Comparison of ENCODE assay signal across 12 cellular contexts in the genomic region with DNA sequence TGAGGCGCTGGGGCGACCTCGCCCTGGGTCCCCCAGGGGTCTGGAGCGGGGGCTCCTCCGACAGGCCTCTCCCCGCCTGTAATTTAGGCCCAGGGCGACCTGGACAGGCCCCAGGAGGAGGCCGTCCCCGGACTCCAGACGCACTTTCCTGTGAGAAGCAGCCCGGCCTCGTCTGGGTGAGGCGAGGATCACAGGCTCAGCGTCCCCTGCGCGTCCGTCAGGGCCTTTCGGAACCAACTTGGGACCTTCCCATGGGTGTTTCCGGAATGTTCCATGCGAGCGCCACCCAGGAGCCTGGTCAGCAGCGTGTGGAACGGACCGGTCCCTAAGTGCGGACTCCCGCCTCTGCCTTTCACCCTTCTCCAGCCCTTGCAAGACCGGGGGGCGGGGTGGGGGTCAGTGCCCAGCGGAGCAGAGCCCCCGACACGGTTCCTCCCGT. TPM values are rescaled to one million over a fixed set of nuclear protein-coding genes. Genes with fewer than 3 reads are reported as not detected.
DNase-seq lines count a peak whose midpoint lies in the region; ATAC-seq and TF ChIP-seq lines count a peak whose summit lies in the region.
"Had no signal": no experiment of that assay in that cellular context is flagged by ENCODE, and none has a peak within 500 bp of the region (broad histone marks: within the 10 kb centered on the region; RNA-seq: fewer than 3 reads in every experiment).

No MANE protein-coding gene starts in this region.

- peaks cover 12% of the 10 kb centered on the region; the same call in 1 of the 2 replicates for H3K27me3 ChIP-seq in ACC112 (ENCODE audit: insufficient read depth, low read length)
- H3K27me3 ChIP-seq in PC-3 (ENCODE audit: low read length) = no peaks in the 10 kb centered on the region
- peaks cover 51% of the 10 kb centered on the region for H3K27me3 ChIP-seq in left ventricle myocardium inferior (ENCODE audit: low read depth)

- BruUV-seq in PC-3 (replicated peaks; lab: Mats Ljungman, UMichigan) = TSS peak; percentile 26

- H3F3A ChIP-seq in PC-3 (ENCODE audit: low read length, unreplicated experiment) = no peaks in the 10 kb centered on the region

- H3K79me2 ChIP-seq in ACC112 (ENCODE audit: control insufficient read depth, insufficient read depth, low read length, unreplicated experiment) (no peaks in the 10 kb centered on the region), PC-3 (ENCODE audit: low read length) (peaks cover 9% of the 10 kb centered on the region)

- peak overlapping the region; percentile 41 for H3K4me3 Mint-ChIP-seq in progenitor cell of endocrine pancreas (ENCODE audit: low read depth)

- H3K9me3 ChIP-seq in PC-3 (ENCODE audit: low read length) (no peaks in the 10 kb centered on the region), left ventricle myocardium inferior (replicated peaks) (no peaks in the 10 kb centered on the region)

- H3K4me1 Mint-ChIP-seq in progenitor cell of endocrine pancreas (ENCODE audit: low read depth) = peaks cover 3% of the 10 kb centered on the region

- H3K36me3 Mint-ChIP-seq in progenitor cell of endocrine pancreas (ENCODE audit: insufficient read depth) = no peaks in the 10 kb centered on the region

- ATAC-seq in PC-3 (no peak), GM21526 (IDR thresholded peaks at IDR 0.05; ENCODE audit: low FRiP score, unreplicated experiment) (no peak), HG02970 (IDR thresholded peaks at IDR 0.05; ENCODE audit: low FRiP score, unreplicated experiment) (no peak)

- H3K36me3 ChIP-seq in ACC112 (ENCODE audit: insufficient read depth, low read length) = no peaks in the 10 kb centered on the region
- H3K36me3 ChIP-seq in PC-3 (ENCODE audit: low read depth, low read length) = no peaks in the 10 kb centered on the region
- no peaks in the 10 kb centered on the region for H3K36me3 ChIP-seq in left ventricle myocardium inferior

- no peak overlapping the region for H3K9ac ChIP-seq in PC-3 (ENCODE audit: low read length)

- H3K4me1 ChIP-seq in ACC112 (ENCODE audit: control insufficient read depth, insufficient read depth, low read length, unreplicated experiment) (no peaks in the 10 kb centered on the region), PC-3 (ENCODE audit: insufficient read depth, low read length) (0 out of 2 replicates have a peak, but pooled peaks cover 4% of the 10 kb centered on the region), left ventricle myocardium inferior (peaks cover 13% of the 10 kb centered on the region)

- H3K4me3 ChIP-seq in ACC112 (ENCODE audit: low read depth, low read length) (peak overlapping the region; percentile 71; the same call in 1 of the 2 replicates), PC-3 (ENCODE audit: low read length) (no peak overlapping the region; the same call in 1 of the 2 replicates), left ventricle myocardium inferior (peak overlapping the region; percentile 69)

- CTCF ChIA-PET in PC-3 (lab: Charles Lee) = no interaction called here

- H3K9me3 Mint-ChIP-seq in progenitor cell of endocrine pancreas (ENCODE audit: low read depth) = no peaks in the 10 kb centered on the region

- POLR2A ChIA-PET in PC-3 (lab: Charles Lee; ENCODE audit: unreplicated experiment) = interaction anchor here (0.7 kb wide), 1 partner anchor 36 kb away, joined by 5 read pairs; no protein-coding TSS in a partner anchor

- H4K20me1 ChIP-seq in PC-3 (ENCODE audit: low read length) = no peaks in the 10 kb centered on the region

- intact Hi-C loops in PC-3 (cut with micrococcal nuclease) = no loop called here
- intact Hi-C loops in left ventricle myocardium inferior (cut with micrococcal nuclease) = no loop called here

- no peaks in the 10 kb centered on the region for H3K27me3 Mint-ChIP-seq in progenitor cell of endocrine pancreas

- H2AFZ ChIP-seq in ACC112 (ENCODE audit: low read length, unreplicated experiment) (no peak overlapping the region), PC-3 (ENCODE audit: low read length) (no peak overlapping the region)

- H3K9me2 ChIP-seq in PC-3 (replicated peaks; ENCODE audit: low read length) = no peaks in the 10 kb centered on the region

- H3K4me2 ChIP-seq in PC-3 (ENCODE audit: low read length) = peak overlapping the region; percentile 63

- H3K27ac ChIP-seq in ACC112 (ENCODE audit: low read depth, low read length) (no peak overlapping the region), PC-3 (ENCODE audit: low read length) (no peak overlapping the region), left ventricle myocardium inferior (replicated peaks) (peak overlapping the region; percentile 48)

- DNase-seq in PC-3 = no peak
- no peak for DNase-seq in left ventricle myocardium inferior
- DNase-seq in progenitor cell of endocrine pancreas (ENCODE audit: low spot score, unreplicated experiment) = no peak
- DNase-seq in NCI-H2196 (lab: John Stamatoyannopoulos, UW; ENCODE audit: unreplicated experiment) = no peak
- no peak for DNase-seq in DMS 273 (lab: John Stamatoyannopoulos, UW; ENCODE audit: unreplicated experiment)
- DNase-seq: amniotic stem cell; DMS 273 treated with DMSO at 0.1 percent for 48 hours; NK-92 treated with Interleukin-12 subunit alpha and Interleukin-12 subunit beta, amount 100 ng/mL, for 24 hours had no signal

- TF ChIP-seq CTCF in PC-3 (conservative IDR thresholded peaks at IDR 0.05; ENCODE audit: low read depth, low read length) (no peak), left ventricle myocardium inferior (IDR thresholded peaks at IDR 0.05; ENCODE audit: borderline replicate concordance) (no peak), progenitor cell of endocrine pancreas (IDR thresholded peaks at IDR 0.05; ENCODE audit: unreplicated experiment) (no peak)

- H3K27ac Mint-ChIP-seq in progenitor cell of endocrine pancreas = no peak overlapping the region

RNA-seq across cellular contexts. Expression of a gene that starts 1.0 kb away (rescaled TPM):
- total RNA-seq in PC-3 (2014; rRNA removed) = 7.4 and 13.2 TPM in 2 replicates
- 1.6 TPM for total RNA-seq in left ventricle myocardium inferior
- total RNA-seq in progenitor cell of endocrine pancreas = 22.6 and 26.1 TPM in 2 replicates
- total RNA-seq: myocyte had no signal
